In the genomic region with DNA sequence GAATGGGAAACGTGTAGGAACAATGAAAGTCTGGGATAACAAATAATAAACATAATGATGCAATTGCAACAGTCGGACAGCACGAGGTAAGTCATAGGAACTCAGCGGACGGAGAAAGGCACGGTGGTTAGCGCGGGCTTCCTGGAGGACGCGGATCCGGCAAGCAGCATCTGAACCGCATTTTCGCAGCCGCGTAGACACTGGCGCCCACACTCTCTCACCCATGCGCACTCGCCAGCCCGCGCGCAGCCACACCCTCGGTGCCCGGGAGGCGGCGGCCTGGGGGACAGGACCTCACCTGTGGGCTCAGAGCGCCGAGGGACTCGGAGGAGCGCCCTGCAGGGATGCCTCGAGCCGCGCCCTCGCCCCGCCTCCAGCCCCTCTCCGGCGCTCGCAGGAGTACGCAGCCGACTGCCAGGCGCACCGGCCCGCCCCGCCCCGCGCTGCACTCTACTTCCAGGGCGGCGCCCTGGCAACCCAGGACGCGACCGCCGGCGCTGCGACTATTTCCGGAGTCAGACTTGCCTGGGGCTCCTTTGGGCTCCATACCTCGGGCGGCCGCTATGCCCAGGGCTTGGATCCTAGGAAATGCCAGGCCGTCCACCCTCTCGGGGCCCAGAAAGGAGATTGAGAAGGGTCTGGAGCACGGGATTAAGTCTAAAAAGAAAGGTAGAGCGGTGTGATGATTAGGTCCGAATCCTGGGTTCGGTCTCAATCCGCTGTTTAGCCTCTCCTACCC, we compare ENCODE assay signal across 1 cellular context.
TF ChIP-seq lines count a peak whose summit lies in the region.

A gene (minus strand): TSS at position 413 of the 739 bp plus-strand sequence. CDS start 13,805 bp downstream, outside the sequence.

TF ChIP-seq in GM12878, 131 proteins besides CTCF, POLR2A, EP300 and RAD21 (continued from another document):
- TF ChIP-seq, protein P1, sequence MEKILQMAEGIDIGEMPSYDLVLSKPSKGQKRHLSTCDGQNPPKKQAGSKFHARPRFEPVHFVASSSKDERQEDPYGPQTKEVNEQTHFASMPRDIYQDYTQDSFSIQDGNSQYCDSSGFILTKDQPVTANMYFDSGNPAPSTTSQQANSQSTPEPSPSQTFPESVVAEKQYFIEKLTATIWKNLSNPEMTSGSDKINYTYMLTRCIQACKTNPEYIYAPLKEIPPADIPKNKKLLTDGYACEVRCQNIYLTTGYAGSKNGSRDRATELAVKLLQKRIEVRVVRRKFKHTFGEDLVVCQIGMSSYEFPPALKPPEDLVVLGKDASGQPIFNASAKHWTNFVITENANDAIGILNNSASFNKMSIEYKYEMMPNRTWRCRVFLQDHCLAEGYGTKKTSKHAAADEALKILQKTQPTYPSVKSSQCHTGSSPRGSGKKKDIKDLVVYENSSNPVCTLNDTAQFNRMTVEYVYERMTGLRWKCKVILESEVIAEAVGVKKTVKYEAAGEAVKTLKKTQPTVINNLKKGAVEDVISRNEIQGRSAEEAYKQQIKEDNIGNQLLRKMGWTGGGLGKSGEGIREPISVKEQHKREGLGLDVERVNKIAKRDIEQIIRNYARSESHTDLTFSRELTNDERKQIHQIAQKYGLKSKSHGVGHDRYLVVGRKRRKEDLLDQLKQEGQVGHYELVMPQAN (conservative IDR thresholded peaks at IDR 0.05): peak; percentile 87
- TF ChIP-seq CBX5 (IDR thresholded peaks at IDR 0.05; ENCODE audit: low read depth) (no peak), EED (IDR thresholded peaks at IDR 0.05; ENCODE audit: low read depth) (peak; percentile 15; the same call in 1 of the 2 replicates), ZSCAN29 (IDR thresholded peaks at IDR 0.05) (peak; percentile 100), BACH1 (IDR thresholded peaks at IDR 0.05; ENCODE audit: borderline replicate concordance) (0 out of 2 replicates have a peak, but pooled peaks have one; percentile 46), RB1 (IDR thresholded peaks at IDR 0.05; ENCODE audit: borderline replicate concordance) (peak; percentile 75; the same call in 1 of the 2 replicates), IKZF2 (IDR thresholded peaks at IDR 0.05) (peak; percentile 1; a peak in 1 of 4 replicates), SIX5 (IDR thresholded peaks at IDR 0.05; ENCODE audit: low read depth, low read length, severe bottlenecking) (peak; percentile 50), STAT1 (conservative IDR thresholded peaks at IDR 0.05) (0 out of 2 replicates have a peak, but pooled peaks have one; percentile 56), PAX5 (IDR thresholded peaks at IDR 0.05; ENCODE audit: borderline replicate concordance, low read depth, low read length) (no peak), MXI1 (IDR thresholded peaks at IDR 0.05; ENCODE audit: low read depth, low read length) (peak; percentile 94), SIN3A (IDR thresholded peaks at IDR 0.05; ENCODE audit: low read depth, low read length) (peak; percentile 95), TCF3 (IDR thresholded peaks at IDR 0.05; ENCODE audit: borderline replicate concordance, insufficient read depth, low read depth, low read length) (0 out of 2 replicates have a peak, but pooled peaks have one; percentile 22), MYB (IDR thresholded peaks at IDR 0.05; ENCODE audit: borderline replicate concordance, low read depth, low read length) (no peak), ZNF207 (IDR thresholded peaks at IDR 0.05; ENCODE audit: borderline replicate concordance) (peak; percentile 89; the same call in 1 of the 2 replicates), SP1 (IDR thresholded peaks at IDR 0.05; ENCODE audit: low read depth, low read length) (peak; percentile 19), BCL11A (IDR thresholded peaks at IDR 0.05; ENCODE audit: low read depth, low read length) (no peak), EGR1 (IDR thresholded peaks at IDR 0.05; ENCODE audit: borderline replicate concordance in 1 of 2, low read depth in 2 of 2, low read length in 2 of 2) (peak in 1 of 2 experiments; percentile 31; a peak in 1 of 3 replicates), GABPA (IDR thresholded peaks at IDR 0.05; ENCODE audit: low read depth) (peak; percentile 93), NR2F1 (conservative IDR thresholded peaks at IDR 0.05) (peak; percentile 36; the same call in 1 of the 2 replicates), NRF1 (conservative IDR thresholded peaks at IDR 0.05; ENCODE audit: low read depth, low read length) (0 out of 2 replicates have a peak, but pooled peaks have one; percentile 17), MYC (IDR thresholded peaks at IDR 0.05; ENCODE audit: insufficient read depth, insufficient read length, insufficient replicate concordance, low read length, severe bottlenecking) (no peak), DPF2 (IDR thresholded peaks at IDR 0.05) (peak; percentile 60; the same call in 1 of the 2 replicates), NR2C2 (IDR thresholded peaks at IDR 0.05; ENCODE audit: borderline replicate concordance, control insufficient read depth, insufficient read length, low read depth) (peak; percentile 70), RUNX3 (IDR thresholded peaks at IDR 0.05; ENCODE audit: low read length) (peak; percentile 45), CBX3 (IDR thresholded peaks at IDR 0.05; ENCODE audit: borderline replicate concordance, low read depth) (no peak), CREB1 (IDR thresholded peaks at IDR 0.05; ENCODE audit: low read depth) (peak; percentile 34; the same call in 1 of the 2 replicates)
- TF ChIP-seq, protein P2, sequence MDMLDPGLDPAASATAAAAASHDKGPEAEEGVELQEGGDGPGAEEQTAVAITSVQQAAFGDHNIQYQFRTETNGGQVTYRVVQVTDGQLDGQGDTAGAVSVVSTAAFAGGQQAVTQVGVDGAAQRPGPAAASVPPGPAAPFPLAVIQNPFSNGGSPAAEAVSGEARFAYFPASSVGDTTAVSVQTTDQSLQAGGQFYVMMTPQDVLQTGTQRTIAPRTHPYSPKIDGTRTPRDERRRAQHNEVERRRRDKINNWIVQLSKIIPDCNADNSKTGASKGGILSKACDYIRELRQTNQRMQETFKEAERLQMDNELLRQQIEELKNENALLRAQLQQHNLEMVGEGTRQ (IDR thresholded peaks at IDR 0.05; ENCODE audit: borderline replicate concordance, low read depth, low read length): no peak
- TF ChIP-seq, protein P3, sequence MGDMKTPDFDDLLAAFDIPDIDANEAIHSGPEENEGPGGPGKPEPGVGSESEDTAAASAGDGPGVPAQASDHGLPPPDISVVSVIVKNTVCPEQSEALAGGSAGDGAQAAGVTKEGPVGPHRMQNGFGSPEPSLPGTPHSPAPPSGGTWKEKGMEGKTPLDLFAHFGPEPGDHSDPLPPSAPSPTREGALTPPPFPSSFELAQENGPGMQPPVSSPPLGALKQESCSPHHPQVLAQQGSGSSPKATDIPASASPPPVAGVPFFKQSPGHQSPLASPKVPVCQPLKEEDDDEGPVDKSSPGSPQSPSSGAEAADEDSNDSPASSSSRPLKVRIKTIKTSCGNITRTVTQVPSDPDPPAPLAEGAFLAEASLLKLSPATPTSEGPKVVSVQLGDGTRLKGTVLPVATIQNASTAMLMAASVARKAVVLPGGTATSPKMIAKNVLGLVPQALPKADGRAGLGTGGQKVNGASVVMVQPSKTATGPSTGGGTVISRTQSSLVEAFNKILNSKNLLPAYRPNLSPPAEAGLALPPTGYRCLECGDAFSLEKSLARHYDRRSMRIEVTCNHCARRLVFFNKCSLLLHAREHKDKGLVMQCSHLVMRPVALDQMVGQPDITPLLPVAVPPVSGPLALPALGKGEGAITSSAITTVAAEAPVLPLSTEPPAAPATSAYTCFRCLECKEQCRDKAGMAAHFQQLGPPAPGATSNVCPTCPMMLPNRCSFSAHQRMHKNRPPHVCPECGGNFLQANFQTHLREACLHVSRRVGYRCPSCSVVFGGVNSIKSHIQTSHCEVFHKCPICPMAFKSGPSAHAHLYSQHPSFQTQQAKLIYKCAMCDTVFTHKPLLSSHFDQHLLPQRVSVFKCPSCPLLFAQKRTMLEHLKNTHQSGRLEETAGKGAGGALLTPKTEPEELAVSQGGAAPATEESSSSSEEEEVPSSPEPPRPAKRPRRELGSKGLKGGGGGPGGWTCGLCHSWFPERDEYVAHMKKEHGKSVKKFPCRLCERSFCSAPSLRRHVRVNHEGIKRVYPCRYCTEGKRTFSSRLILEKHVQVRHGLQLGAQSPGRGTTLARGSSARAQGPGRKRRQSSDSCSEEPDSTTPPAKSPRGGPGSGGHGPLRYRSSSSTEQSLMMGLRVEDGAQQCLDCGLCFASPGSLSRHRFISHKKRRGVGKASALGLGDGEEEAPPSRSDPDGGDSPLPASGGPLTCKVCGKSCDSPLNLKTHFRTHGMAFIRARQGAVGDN (IDR thresholded peaks at IDR 0.05): peak; percentile 38; the same call in 1 of the 2 replicates
- TF ChIP-seq, protein P4, sequence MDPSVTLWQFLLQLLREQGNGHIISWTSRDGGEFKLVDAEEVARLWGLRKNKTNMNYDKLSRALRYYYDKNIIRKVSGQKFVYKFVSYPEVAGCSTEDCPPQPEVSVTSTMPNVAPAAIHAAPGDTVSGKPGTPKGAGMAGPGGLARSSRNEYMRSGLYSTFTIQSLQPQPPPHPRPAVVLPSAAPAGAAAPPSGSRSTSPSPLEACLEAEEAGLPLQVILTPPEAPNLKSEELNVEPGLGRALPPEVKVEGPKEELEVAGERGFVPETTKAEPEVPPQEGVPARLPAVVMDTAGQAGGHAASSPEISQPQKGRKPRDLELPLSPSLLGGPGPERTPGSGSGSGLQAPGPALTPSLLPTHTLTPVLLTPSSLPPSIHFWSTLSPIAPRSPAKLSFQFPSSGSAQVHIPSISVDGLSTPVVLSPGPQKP (IDR thresholded peaks at IDR 0.05; ENCODE audit: low read depth, low read length): no peak
- TF ChIP-seq, protein P5, sequence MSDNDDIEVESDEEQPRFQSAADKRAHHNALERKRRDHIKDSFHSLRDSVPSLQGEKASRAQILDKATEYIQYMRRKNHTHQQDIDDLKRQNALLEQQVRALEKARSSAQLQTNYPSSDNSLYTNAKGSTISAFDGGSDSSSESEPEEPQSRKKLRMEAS (IDR thresholded peaks at IDR 0.05; ENCODE audit: low read depth, low read length): peak; percentile 34; the same call in 1 of the 2 replicates
- TF ChIP-seq, protein P6, sequence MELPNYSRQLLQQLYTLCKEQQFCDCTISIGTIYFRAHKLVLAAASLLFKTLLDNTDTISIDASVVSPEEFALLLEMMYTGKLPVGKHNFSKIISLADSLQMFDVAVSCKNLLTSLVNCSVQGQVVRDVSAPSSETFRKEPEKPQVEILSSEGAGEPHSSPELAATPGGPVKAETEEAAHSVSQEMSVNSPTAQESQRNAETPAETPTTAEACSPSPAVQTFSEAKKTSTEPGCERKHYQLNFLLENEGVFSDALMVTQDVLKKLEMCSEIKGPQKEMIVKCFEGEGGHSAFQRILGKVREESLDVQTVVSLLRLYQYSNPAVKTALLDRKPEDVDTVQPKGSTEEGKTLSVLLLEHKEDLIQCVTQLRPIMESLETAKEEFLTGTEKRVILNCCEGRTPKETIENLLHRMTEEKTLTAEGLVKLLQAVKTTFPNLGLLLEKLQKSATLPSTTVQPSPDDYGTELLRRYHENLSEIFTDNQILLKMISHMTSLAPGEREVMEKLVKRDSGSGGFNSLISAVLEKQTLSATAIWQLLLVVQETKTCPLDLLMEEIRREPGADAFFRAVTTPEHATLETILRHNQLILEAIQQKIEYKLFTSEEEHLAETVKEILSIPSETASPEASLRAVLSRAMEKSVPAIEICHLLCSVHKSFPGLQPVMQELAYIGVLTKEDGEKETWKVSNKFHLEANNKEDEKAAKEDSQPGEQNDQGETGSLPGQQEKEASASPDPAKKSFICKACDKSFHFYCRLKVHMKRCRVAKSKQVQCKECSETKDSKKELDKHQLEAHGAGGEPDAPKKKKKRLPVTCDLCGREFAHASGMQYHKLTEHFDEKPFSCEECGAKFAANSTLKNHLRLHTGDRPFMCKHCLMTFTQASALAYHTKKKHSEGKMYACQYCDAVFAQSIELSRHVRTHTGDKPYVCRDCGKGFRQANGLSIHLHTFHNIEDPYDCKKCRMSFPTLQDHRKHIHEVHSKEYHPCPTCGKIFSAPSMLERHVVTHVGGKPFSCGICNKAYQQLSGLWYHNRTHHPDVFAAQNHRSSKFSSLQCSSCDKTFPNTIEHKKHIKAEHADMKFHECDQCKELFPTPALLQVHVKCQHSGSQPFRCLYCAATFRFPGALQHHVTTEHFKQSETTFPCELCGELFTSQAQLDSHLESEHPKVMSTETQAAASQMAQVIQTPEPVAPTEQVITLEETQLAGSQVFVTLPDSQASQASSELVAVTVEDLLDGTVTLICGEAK (IDR thresholded peaks at IDR 0.05; ENCODE audit: borderline replicate concordance): peak; percentile 90
